17 cellular contexts compared by ENCODE assay signal in the genomic region with DNA sequence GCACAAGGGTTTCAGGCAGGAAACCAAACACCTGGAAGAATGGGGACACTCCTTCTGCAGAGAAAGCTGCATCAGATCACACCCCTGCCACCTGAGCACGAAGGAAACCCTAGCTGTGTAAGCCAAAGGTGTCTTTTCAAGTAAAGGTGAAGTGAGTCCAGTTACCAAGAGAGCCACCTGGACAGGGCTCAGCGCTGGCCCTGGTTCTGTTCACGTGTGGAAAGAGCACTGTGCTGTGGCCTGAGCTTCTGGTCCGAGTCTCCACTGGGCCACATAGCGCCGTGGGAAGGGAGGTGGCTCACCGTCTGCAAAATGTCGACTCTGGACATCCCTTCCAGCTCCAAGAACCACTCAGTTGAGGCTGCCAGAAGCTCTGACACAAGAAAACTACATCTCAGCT.
DNase-seq lines count a peak whose midpoint lies in the region; TF ChIP-seq lines count a peak whose summit lies in the region.
"Had no signal": no experiment of that assay in that cellular context is flagged by ENCODE, and none has a peak within 500 bp of the region (broad histone marks: within the 10 kb centered on the region; RNA-seq: fewer than 3 reads in every experiment).

No MANE protein-coding gene starts in this region.

- no peaks in the 10 kb centered on the region for H4K20me1 ChIP-seq in BLaER1

- no peaks in the 10 kb centered on the region for H3K9me3 ChIP-seq in BLaER1
- no peaks in the 10 kb centered on the region for H3K9me3 ChIP-seq in Peyer's patch
- H3K9me3 ChIP-seq in sigmoid colon: no peaks in the 10 kb centered on the region

- TF ChIP-seq POLR2A in Peyer's patch (IDR thresholded peaks at IDR 0.05) (no peak), sigmoid colon (IDR thresholded peaks at IDR 0.05) (no peak)

- TF ChIP-seq CTCF in Peyer's patch (IDR thresholded peaks at IDR 0.05) (no peak), sigmoid colon (IDR thresholded peaks at IDR 0.05) (no peak), glutamatergic neuron (IDR thresholded peaks at IDR 0.05; ENCODE audit: partially characterized antibody, unreplicated experiment) (no peak)

- H3K27me3 ChIP-seq in BLaER1 (no peaks in the 10 kb centered on the region), Peyer's patch (no peaks in the 10 kb centered on the region), sigmoid colon (no peaks in the 10 kb centered on the region)

- intact Hi-C loops in sigmoid colon (cut with DNase I): no loop called here

- no peak overlapping the region for H3K4me3 Mint-ChIP-seq in glutamatergic neuron (ENCODE audit: unreplicated experiment)

- no peak overlapping the region for H3K9ac ChIP-seq in BLaER1
- H3K9ac ChIP-seq: GM23248 had no signal

- WGBS in sigmoid colon, 2 donors: 84 to 95% methylated on average over 8 of the region's 8 CpGs

- H3K36me3 Mint-ChIP-seq in glutamatergic neuron (ENCODE audit: unreplicated experiment): no peaks in the 10 kb centered on the region

- no peak overlapping the region for H3K27ac ChIP-seq in BLaER1
- H3K27ac ChIP-seq in Peyer's patch: no peak overlapping the region
- H3K27ac ChIP-seq in sigmoid colon: no peak overlapping the region
- H3K27ac ChIP-seq: GM23248, HL-60 had no signal

- no peaks in the 10 kb centered on the region for H3K36me3 ChIP-seq in BLaER1
- no peaks in the 10 kb centered on the region for H3K36me3 ChIP-seq in Peyer's patch
- H3K36me3 ChIP-seq in sigmoid colon: no peaks in the 10 kb centered on the region

- H3K27ac Mint-ChIP-seq in glutamatergic neuron (ENCODE audit: unreplicated experiment): no peak overlapping the region

- no peak for TF ChIP-seq EP300 in sigmoid colon (IDR thresholded peaks at IDR 0.05)

- peaks cover 4% of the 10 kb centered on the region for H3K9me3 Mint-ChIP-seq in glutamatergic neuron (ENCODE audit: unreplicated experiment)

- no peak overlapping the region for H3K4me3 ChIP-seq in BLaER1
- no peak overlapping the region for H3K4me3 ChIP-seq in Peyer's patch
- no peak overlapping the region for H3K4me3 ChIP-seq in sigmoid colon
- H3K4me3 ChIP-seq: GM23248, K562 had no signal

- DNase-seq in Peyer's patch: peak in 2 of 3 donors; percentile 26 to 33
- peak; percentile 28 for DNase-seq in islet precursor cell
- DNase-seq in sigmoid colon: peak; percentile 33
- no peak for DNase-seq in glutamatergic neuron
- DNase-seq in stimulated activated naive CD4-positive, alpha-beta T cell treated with Interleukin-2 at 50 U/mL for 16 hours (lab: John Stamatoyannopoulos, UW): no peak
- DNase-seq in LoVo (ENCODE audit: low spot score): no peak
- DNase-seq in NCI-H345 treated with DMSO at 0.1 percent for 48 hours (lab: John Stamatoyannopoulos, UW; ENCODE audit: unreplicated experiment): no peak
- DNase-seq: EL, GF-D8, GM23248, HCEC 1CT, NCI-H1105, NCI-H2029, NCI-H226 had no signal

- 0 out of 2 replicates have a peak overlapping the region, but pooled peaks have one; percentile 32 for H3K4me2 ChIP-seq in BLaER1

- H3K4me1 ChIP-seq in BLaER1 (peaks cover 26% of the 10 kb centered on the region), Peyer's patch (no peaks in the 10 kb centered on the region), sigmoid colon (no peaks in the 10 kb centered on the region)

- peaks cover 28% of the 10 kb centered on the region for H3K4me1 Mint-ChIP-seq in glutamatergic neuron (ENCODE audit: low read depth, unreplicated experiment)

- H3K27me3 Mint-ChIP-seq in glutamatergic neuron (ENCODE audit: unreplicated experiment): peaks cover 3% of the 10 kb centered on the region

Comparison
In these comparisons a context has a peak if more than half of its experiments do, and no peak if none do; other contexts are left out.
1. DNase-seq: peak in Peyer's patch (2 of 3), islet precursor cell (single experiment) and sigmoid colon (single experiment); none in glutamatergic neuron (single experiment), stimulated activated naive CD4-positive, alpha-beta T cell treated with Interleukin-2 at 50 U/mL for 16 hours (single experiment), LoVo (single experiment) and NCI-H345 treated with DMSO at 0.1 percent for 48 hours (single experiment).